In the genomic region with DNA sequence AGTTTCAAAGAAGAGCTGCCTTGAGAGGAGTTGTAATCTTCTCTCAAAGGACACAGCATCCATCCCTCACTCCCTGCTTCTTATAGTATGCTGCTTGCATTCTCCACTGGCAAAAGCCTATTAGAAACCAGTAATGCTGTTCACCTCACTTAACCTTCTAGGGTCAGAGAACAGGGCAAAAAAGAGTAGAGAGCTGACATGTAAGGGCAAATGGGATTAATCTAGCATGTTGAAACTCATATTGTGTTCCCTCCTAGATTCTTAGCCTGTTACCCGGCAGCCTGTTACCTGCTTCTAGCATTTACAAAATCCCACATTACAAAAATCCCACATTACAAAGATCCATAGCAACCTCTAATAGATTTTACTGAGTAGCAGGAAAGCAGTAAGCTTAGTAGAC, we compare ENCODE assay signal across 21 cellular contexts.
"Had no signal": no experiment of that assay in that cellular context is flagged by ENCODE, and none has a peak within 500 bp of the region (broad histone marks: within the 10 kb centered on the region; RNA-seq: fewer than 3 reads in every experiment).

No MANE protein-coding gene starts in this region.

- H3K4me1 ChIP-seq: colonic mucosa, esophagus muscularis mucosa, lower lobe of right lung, prostate gland, right atrium auricular region had no signal

- H3K27ac ChIP-seq: colonic mucosa, esophagus muscularis mucosa, lower lobe of right lung, prostate gland, right atrium auricular region, tibial artery had no signal

- H3K4me3 ChIP-seq: colonic mucosa, esophagus muscularis mucosa, lower lobe of right lung, prostate gland, right atrium auricular region, tibial artery had no signal

- H3K36me3 ChIP-seq: colonic mucosa, esophagus muscularis mucosa, lower lobe of right lung, prostate gland, right atrium auricular region, tibial artery had no signal

- H3K27me3 ChIP-seq: colonic mucosa, esophagus muscularis mucosa, right atrium auricular region, tibial artery had no signal

- H3K9me3 ChIP-seq: colonic mucosa, esophagus muscularis mucosa, lower lobe of right lung, prostate gland, right atrium auricular region, tibial artery had no signal

- ATAC-seq: activated CD8-positive, alpha-beta memory T cell treated with anti-CD3 and anti-CD28 coated beads, Interleukin-2, amount 10 ng/mL, durations not matched to agents 7 days and 5 days; activated T-helper 17 cell treated with anti-CD3 and anti-CD28 coated beads, Interleukin-2, amount 50 U/mL, for 72 hours; left cardiac atrium; lower lobe of right lung; stimulated activated naive CD8-positive, alpha-beta T cell treated with anti-CD3 and anti-CD28 coated beads, Interleukin-15, Interleukin-2, amounts not matched to agents 100 U/mL and 50 U/mL, for 24 hours; T-cell had no signal

- DNase-seq: activated CD4-positive, alpha-beta memory T cell treated with anti-CD3 and anti-CD28 coated beads, Interleukin-2, amount 10 ng/mL, durations not matched to agents 7 days and 5 days; activated CD4-positive, alpha-beta T cell treated with anti-CD3 and anti-CD28 coated beads for 48 hours; activated CD4-positive, CD25-positive, alpha-beta regulatory T cell; activated CD8-positive, alpha-beta memory T cell treated with anti-CD3 and anti-CD28 coated beads, Interleukin-2, amount 10 ng/mL, durations not matched to agents 7 days and 5 days; activated naive CD4-positive, alpha-beta T cell; activated naive CD8-positive, alpha-beta T cell treated with anti-CD3 and anti-CD28 coated beads for 36 hours; amniotic stem cell; caudate nucleus; colonic mucosa; immature natural killer cell; left cardiac atrium; lower lobe of right lung; stimulated activated CD4-positive, alpha-beta T cell treated with anti-CD3 and anti-CD28 coated beads, Interleukin-2, amount 100 ng/mL, for 24 hours; stimulated activated naive CD8-positive, alpha-beta T cell treated with anti-CD3 and anti-CD28 coated beads, Interleukin-15, Interleukin-2, amounts not matched to agents 100 U/mL and 50 U/mL, for 24 hours; substantia nigra; T-cell; tibial artery had no signal
